Comparison of ENCODE assay signal across 3 cellular contexts in genomic region chr3:60809857-60810256, GRCh38.
TF ChIP-seq lines count a peak whose summit lies in the region.

No MANE protein-coding gene starts in this region.

TF ChIP-seq in IMR-90, 13 proteins besides CTCF, POLR2A, EP300 and RAD21:
- no peak for TF ChIP-seq CHD1 (IDR thresholded peaks at IDR 0.05; ENCODE audit: low read depth, low read length)
- TF ChIP-seq NFE2L2 (IDR thresholded peaks at IDR 0.05; ENCODE audit: low read depth, low read length): no peak
- no peak for TF ChIP-seq BHLHE40 (IDR thresholded peaks at IDR 0.05; ENCODE audit: low read depth, low read length)
- TF ChIP-seq MAFK (IDR thresholded peaks at IDR 0.05; ENCODE audit: low read depth, low read length): no peak
- TF ChIP-seq CEBPB (IDR thresholded peaks at IDR 0.05; ENCODE audit: low read depth, low read length): 0 out of 2 replicates have a peak, but pooled peaks have one; percentile 51

TF ChIP-seq in HepG2, 621 proteins besides CTCF, POLR2A, EP300 and RAD21 (continues in another document):
- no peak for TF ChIP-seq TP53 (CRISPR knock-in tag; conservative IDR thresholded peaks at IDR 0.05)
- no peak for TF ChIP-seq ZNF260 (CRISPR knock-in tag; IDR thresholded peaks at IDR 0.05; ENCODE audit: borderline replicate concordance, low read depth)
- TF ChIP-seq ZNF746 (CRISPR knock-in tag; IDR thresholded peaks at IDR 0.05): no peak
- TF ChIP-seq PBX2 (CRISPR knock-in tag; IDR thresholded peaks at IDR 0.05): no peak
- TF ChIP-seq, protein P1, sequence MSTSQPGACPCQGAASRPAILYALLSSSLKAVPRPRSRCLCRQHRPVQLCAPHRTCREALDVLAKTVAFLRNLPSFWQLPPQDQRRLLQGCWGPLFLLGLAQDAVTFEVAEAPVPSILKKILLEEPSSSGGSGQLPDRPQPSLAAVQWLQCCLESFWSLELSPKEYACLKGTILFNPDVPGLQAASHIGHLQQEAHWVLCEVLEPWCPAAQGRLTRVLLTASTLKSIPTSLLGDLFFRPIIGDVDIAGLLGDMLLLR (CRISPR knock-in tag; IDR thresholded peaks at IDR 0.05): no peak
- no peak for TF ChIP-seq TSC22D2 (CRISPR knock-in tag; IDR thresholded peaks at IDR 0.05; ENCODE audit: borderline replicate concordance)
- TF ChIP-seq, protein P2, sequence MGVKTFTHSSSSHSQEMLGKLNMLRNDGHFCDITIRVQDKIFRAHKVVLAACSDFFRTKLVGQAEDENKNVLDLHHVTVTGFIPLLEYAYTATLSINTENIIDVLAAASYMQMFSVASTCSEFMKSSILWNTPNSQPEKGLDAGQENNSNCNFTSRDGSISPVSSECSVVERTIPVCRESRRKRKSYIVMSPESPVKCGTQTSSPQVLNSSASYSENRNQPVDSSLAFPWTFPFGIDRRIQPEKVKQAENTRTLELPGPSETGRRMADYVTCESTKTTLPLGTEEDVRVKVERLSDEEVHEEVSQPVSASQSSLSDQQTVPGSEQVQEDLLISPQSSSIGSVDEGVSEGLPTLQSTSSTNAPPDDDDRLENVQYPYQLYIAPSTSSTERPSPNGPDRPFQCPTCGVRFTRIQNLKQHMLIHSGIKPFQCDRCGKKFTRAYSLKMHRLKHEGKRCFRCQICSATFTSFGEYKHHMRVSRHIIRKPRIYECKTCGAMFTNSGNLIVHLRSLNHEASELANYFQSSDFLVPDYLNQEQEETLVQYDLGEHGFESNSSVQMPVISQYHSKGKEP (CRISPR knock-in tag; IDR thresholded peaks at IDR 0.05): no peak
- TF ChIP-seq ZNF782 (CRISPR knock-in tag; IDR thresholded peaks at IDR 0.05; ENCODE audit: borderline replicate concordance): no peak
- TF ChIP-seq, protein P3, sequence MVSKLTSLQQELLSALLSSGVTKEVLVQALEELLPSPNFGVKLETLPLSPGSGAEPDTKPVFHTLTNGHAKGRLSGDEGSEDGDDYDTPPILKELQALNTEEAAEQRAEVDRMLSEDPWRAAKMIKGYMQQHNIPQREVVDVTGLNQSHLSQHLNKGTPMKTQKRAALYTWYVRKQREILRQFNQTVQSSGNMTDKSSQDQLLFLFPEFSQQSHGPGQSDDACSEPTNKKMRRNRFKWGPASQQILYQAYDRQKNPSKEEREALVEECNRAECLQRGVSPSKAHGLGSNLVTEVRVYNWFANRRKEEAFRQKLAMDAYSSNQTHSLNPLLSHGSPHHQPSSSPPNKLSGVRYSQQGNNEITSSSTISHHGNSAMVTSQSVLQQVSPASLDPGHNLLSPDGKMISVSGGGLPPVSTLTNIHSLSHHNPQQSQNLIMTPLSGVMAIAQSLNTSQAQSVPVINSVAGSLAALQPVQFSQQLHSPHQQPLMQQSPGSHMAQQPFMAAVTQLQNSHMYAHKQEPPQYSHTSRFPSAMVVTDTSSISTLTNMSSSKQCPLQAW (CRISPR knock-in tag; IDR thresholded peaks at IDR 0.05): no peak
- no peak for TF ChIP-seq MEF2D (CRISPR knock-in tag; IDR thresholded peaks at IDR 0.05)
- TF ChIP-seq ZNF652 (CRISPR knock-in tag; IDR thresholded peaks at IDR 0.05; ENCODE audit: borderline replicate concordance, low read depth): peak; percentile 68
- 0 out of 2 replicates have a peak, but pooled peaks have one; percentile 27 for TF ChIP-seq PITX1 (CRISPR knock-in tag; IDR thresholded peaks at IDR 0.05)
- peak; percentile 69; the same call in 1 of the 2 replicates for TF ChIP-seq CEBPG (CRISPR knock-in tag; IDR thresholded peaks at IDR 0.05)
- TF ChIP-seq, protein P4, sequence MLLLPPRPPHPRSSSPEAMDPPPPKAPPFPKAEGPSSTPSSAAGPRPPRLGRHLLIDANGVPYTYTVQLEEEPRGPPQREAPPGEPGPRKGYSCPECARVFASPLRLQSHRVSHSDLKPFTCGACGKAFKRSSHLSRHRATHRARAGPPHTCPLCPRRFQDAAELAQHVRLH (CRISPR knock-in tag; IDR thresholded peaks at IDR 0.05; ENCODE audit: borderline replicate concordance, low read depth): no peak
- no peak for TF ChIP-seq ZNF335 (CRISPR knock-in tag; IDR thresholded peaks at IDR 0.05)
- no peak for TF ChIP-seq NFKBIZ (CRISPR knock-in tag; IDR thresholded peaks at IDR 0.05)
- no peak for TF ChIP-seq HHEX (CRISPR knock-in tag; IDR thresholded peaks at IDR 0.05)
- no peak for TF ChIP-seq EHMT2 (IDR thresholded peaks at IDR 0.05; ENCODE audit: borderline replicate concordance, low read depth, low read length)
- no peak for TF ChIP-seq TBX2 (CRISPR knock-in tag; IDR thresholded peaks at IDR 0.05; ENCODE audit: borderline replicate concordance)
- no peak for TF ChIP-seq ZNF207 (IDR thresholded peaks at IDR 0.05; ENCODE audit: borderline replicate concordance)
- TF ChIP-seq ZNF563 (CRISPR knock-in tag; IDR thresholded peaks at IDR 0.05): no peak
- TF ChIP-seq ZSCAN30 (CRISPR knock-in tag; IDR thresholded peaks at IDR 0.05): no peak
- no peak for TF ChIP-seq ZNF230 (CRISPR knock-in tag; IDR thresholded peaks at IDR 0.05)
- TF ChIP-seq ZNF598 (CRISPR knock-in tag; IDR thresholded peaks at IDR 0.05; ENCODE audit: borderline replicate concordance): no peak
- no peak for TF ChIP-seq PHF8 (CRISPR knock-in tag; IDR thresholded peaks at IDR 0.05)
- no peak for TF ChIP-seq TRAFD1 (CRISPR knock-in tag; IDR thresholded peaks at IDR 0.05; ENCODE audit: borderline replicate concordance)
- no peak for TF ChIP-seq ZFAT (CRISPR knock-in tag; conservative IDR thresholded peaks at IDR 0.05)
- TF ChIP-seq KLF13 (CRISPR knock-in tag; IDR thresholded peaks at IDR 0.05): no peak
- no peak for TF ChIP-seq ZNF614 (CRISPR knock-in tag; IDR thresholded peaks at IDR 0.05; ENCODE audit: borderline replicate concordance)
- peak; percentile 89 for TF ChIP-seq CEBPB (IDR thresholded peaks at IDR 0.05; ENCODE audit: borderline replicate concordance, low read depth, low read length)

TF ChIP-seq in SK-N-SH, 30 proteins besides CTCF, POLR2A, EP300 and RAD21:
- TF ChIP-seq MAX (IDR thresholded peaks at IDR 0.05; ENCODE audit: low read depth) (no peak), RCOR1 (IDR thresholded peaks at IDR 0.05; ENCODE audit: low read length) (no peak)
- TF ChIP-seq, protein P5, sequence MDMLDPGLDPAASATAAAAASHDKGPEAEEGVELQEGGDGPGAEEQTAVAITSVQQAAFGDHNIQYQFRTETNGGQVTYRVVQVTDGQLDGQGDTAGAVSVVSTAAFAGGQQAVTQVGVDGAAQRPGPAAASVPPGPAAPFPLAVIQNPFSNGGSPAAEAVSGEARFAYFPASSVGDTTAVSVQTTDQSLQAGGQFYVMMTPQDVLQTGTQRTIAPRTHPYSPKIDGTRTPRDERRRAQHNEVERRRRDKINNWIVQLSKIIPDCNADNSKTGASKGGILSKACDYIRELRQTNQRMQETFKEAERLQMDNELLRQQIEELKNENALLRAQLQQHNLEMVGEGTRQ (IDR thresholded peaks at IDR 0.05; ENCODE audit: borderline replicate concordance, low read depth, low read length): no peak
- TF ChIP-seq, protein P6, sequence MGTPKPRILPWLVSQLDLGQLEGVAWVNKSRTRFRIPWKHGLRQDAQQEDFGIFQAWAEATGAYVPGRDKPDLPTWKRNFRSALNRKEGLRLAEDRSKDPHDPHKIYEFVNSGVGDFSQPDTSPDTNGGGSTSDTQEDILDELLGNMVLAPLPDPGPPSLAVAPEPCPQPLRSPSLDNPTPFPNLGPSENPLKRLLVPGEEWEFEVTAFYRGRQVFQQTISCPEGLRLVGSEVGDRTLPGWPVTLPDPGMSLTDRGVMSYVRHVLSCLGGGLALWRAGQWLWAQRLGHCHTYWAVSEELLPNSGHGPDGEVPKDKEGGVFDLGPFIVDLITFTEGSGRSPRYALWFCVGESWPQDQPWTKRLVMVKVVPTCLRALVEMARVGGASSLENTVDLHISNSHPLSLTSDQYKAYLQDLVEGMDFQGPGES (IDR thresholded peaks at IDR 0.05; ENCODE audit: low read depth, low read length): no peak
